12 cellular contexts compared by ENCODE assay signal in genomic region chr19:16369664-16370576, GRCh38. TPM values are rescaled to one million over a fixed set of nuclear protein-coding genes. Genes with fewer than 3 reads are reported as not detected.
A peak's percentile ranks its signal among the peaks of the same experiment; 100 is the strongest.
DNase-seq lines count a peak whose midpoint lies in the region; ATAC-seq and TF ChIP-seq lines count a peak whose summit lies in the region.
"Had no signal": no experiment of that assay in that cellular context is flagged by ENCODE, and none has a peak within 500 bp of the region (broad histone marks: within the 10 kb centered on the region; RNA-seq: fewer than 3 reads in every experiment).

No MANE protein-coding gene starts in this region.

- H2AFZ ChIP-seq in osteoblast (ENCODE audit: low read length), result no peak overlapping the region

- peak overlapping the region; percentile 44 for H3K4me3 ChIP-seq in CD8-positive, alpha-beta T cell (ENCODE audit: low read depth, low read length)
- H3K4me3 ChIP-seq in osteoblast (ENCODE audit: insufficient read depth, low read length), result no peak overlapping the region

- no peaks in the 10 kb centered on the region for H3K36me3 ChIP-seq in CD8-positive, alpha-beta T cell (ENCODE audit: insufficient read depth, low read length)
- peaks cover 3% of the 10 kb centered on the region for H3K36me3 ChIP-seq in osteoblast (ENCODE audit: insufficient read depth, low read length)

- intact Hi-C loops in CD8-positive, alpha-beta T cell (cut with DNase I, micrococcal nuclease), result loop anchor here (1.0 to 5.0 kb wide), 6 partner anchors 17 to 533 kb away; partner anchors contain the start of genes KLF2 (in 1 of the 2) and TPM4 (in 1 of the 2)

- CTCF ChIA-PET in CD8-positive, alpha-beta T cell (lab: Charles Lee), result interaction anchor here (1.0 to 14.2 kb wide), 7 partner anchors 12 to 126 kb away, joined by 3 to 200 read pairs (median 4); partner anchors contain the start of gene KLF2
- CTCF ChIA-PET in WTC11 (lab: Charles Lee), result interaction anchor here (0.8 kb wide), 1 partner anchor 13 kb away, joined by 3 read pairs; no protein-coding TSS in a partner anchor

- peaks cover 34% of the 10 kb centered on the region for H4K20me1 ChIP-seq in osteoblast (ENCODE audit: insufficient read depth, low read length)

- peaks cover 2% of the 10 kb centered on the region for H3K36me3 Mint-ChIP-seq in CD8-positive, alpha-beta T cell
- peaks cover 17% of the 10 kb centered on the region for H3K36me3 Mint-ChIP-seq in T-helper 1 cell treated with Interleukin-12 subunit alpha and Interleukin-12 subunit beta and Interleukin-4 antibody, amounts not matched to agents 30 μg/mL and 1 μg/mL, for 36 hours (ENCODE audit: low read depth)
- H3K36me3 Mint-ChIP-seq in WTC11, result peaks cover 11% of the 10 kb centered on the region

- ATAC-seq in CD8-positive, alpha-beta T cell, result peak; percentile 58
- no peak for ATAC-seq in GM21529 (IDR thresholded peaks at IDR 0.05; ENCODE audit: unreplicated experiment)
- ATAC-seq in GM18909 (IDR thresholded peaks at IDR 0.05; ENCODE audit: poor library complexity, unreplicated experiment), result no peak
- no peak for ATAC-seq in WTC11
- ATAC-seq: left lobe of liver had no signal

- H3K27me3 Mint-ChIP-seq in CD8-positive, alpha-beta T cell (ENCODE audit: low read depth), result no peaks in the 10 kb centered on the region
- H3K27me3 Mint-ChIP-seq in T-helper 1 cell treated with Interleukin-12 subunit alpha and Interleukin-12 subunit beta and Interleukin-4 antibody, amounts not matched to agents 30 μg/mL and 1 μg/mL, for 36 hours (ENCODE audit: low read depth), result no peaks in the 10 kb centered on the region
- no peaks in the 10 kb centered on the region for H3K27me3 Mint-ChIP-seq in WTC11 (ENCODE audit: low read depth)

- no peaks in the 10 kb centered on the region for H3K9me3 ChIP-seq in CD8-positive, alpha-beta T cell (ENCODE audit: low read length)
- no peaks in the 10 kb centered on the region for H3K9me3 ChIP-seq in osteoblast (ENCODE audit: low read depth, low read length)

- POLR2A ChIA-PET in CD8-positive, alpha-beta T cell (lab: Charles Lee), result interaction anchor here (0.5 to 30.7 kb wide), 16 partner anchors 8 to 1257 kb away, joined by 3 to 2627 read pairs (median 4); partner anchors contain the start of genes FAM32A and KLF2
- POLR2A ChIA-PET in WTC11 (lab: Charles Lee), result no interaction called here

- peaks cover 94% of the 10 kb centered on the region for H3K4me1 ChIP-seq in CD8-positive, alpha-beta T cell (ENCODE audit: insufficient read depth, low read length)
- H3K4me1 ChIP-seq in osteoblast (ENCODE audit: insufficient read depth, low read length), result peaks cover 16% of the 10 kb centered on the region

- no peak for TF ChIP-seq CTCF in CD8-positive, alpha-beta T cell (IDR thresholded peaks at IDR 0.05)
- TF ChIP-seq CTCF in osteoblast (IDR thresholded peaks at IDR 0.05; ENCODE audit: extremely low read depth, low read depth, low read length) (no peak), WTC11 (IDR thresholded peaks at IDR 0.05) (no peak)

- H3K79me2 ChIP-seq in osteoblast (ENCODE audit: insufficient read depth, low read length), result peaks cover 3% of the 10 kb centered on the region

- H3K4me1 Mint-ChIP-seq in CD8-positive, alpha-beta T cell (ENCODE audit: low read depth), result peaks cover 68% of the 10 kb centered on the region
- peaks cover 59% of the 10 kb centered on the region for H3K4me1 Mint-ChIP-seq in T-helper 1 cell treated with Interleukin-12 subunit alpha and Interleukin-12 subunit beta and Interleukin-4 antibody, amounts not matched to agents 30 μg/mL and 1 μg/mL, for 36 hours (ENCODE audit: low read depth)
- peaks cover 21% of the 10 kb centered on the region for H3K4me1 Mint-ChIP-seq in WTC11

- H3K9me3 Mint-ChIP-seq in CD8-positive, alpha-beta T cell, result no peaks in the 10 kb centered on the region
- H3K9me3 Mint-ChIP-seq in T-helper 1 cell treated with Interleukin-12 subunit alpha and Interleukin-12 subunit beta and Interleukin-4 antibody, amounts not matched to agents 30 μg/mL and 1 μg/mL, for 36 hours, result no peaks in the 10 kb centered on the region
- no peaks in the 10 kb centered on the region for H3K9me3 Mint-ChIP-seq in WTC11

- peak overlapping the region; percentile 95 for H3K27ac ChIP-seq in CD8-positive, alpha-beta T cell (ENCODE audit: low read depth, low read length)
- no peak overlapping the region for H3K27ac ChIP-seq in osteoblast (ENCODE audit: low read depth, low read length)

- no peak overlapping the region for H3K27ac Mint-ChIP-seq in CD8-positive, alpha-beta T cell
- no peak overlapping the region for H3K27ac Mint-ChIP-seq in T-helper 1 cell treated with Interleukin-12 subunit alpha and Interleukin-12 subunit beta and Interleukin-4 antibody, amounts not matched to agents 30 μg/mL and 1 μg/mL, for 36 hours
- H3K27ac Mint-ChIP-seq in WTC11, result no peak overlapping the region

- H3K4me2 ChIP-seq in osteoblast (ENCODE audit: insufficient read depth, low read length), result no peak overlapping the region

- peak in 6 of 7 experiments; percentile 64 to 96 (median 79) for DNase-seq in CD8-positive, alpha-beta T cell
- DNase-seq in activated gamma-delta T cell treated with Interleukin-2 at 50 U/mL for 16 hours (peak; percentile 74), osteoblast (ENCODE audit: insufficient read length, low spot score, missing footprints) (peak; percentile 32), NCI-H345 (lab: John Stamatoyannopoulos, UW) (no peak), WTC11 (ENCODE audit: low spot score) (no peak)
- DNase-seq: foreskin melanocyte, NCI-H2227 treated with DMSO at 0.1 percent for 48 hours, SHP77 had no signal

- no peak overlapping the region for H3K4me3 Mint-ChIP-seq in CD8-positive, alpha-beta T cell
- peak overlapping the region; percentile 71 for H3K4me3 Mint-ChIP-seq in T-helper 1 cell treated with Interleukin-12 subunit alpha and Interleukin-12 subunit beta and Interleukin-4 antibody, amounts not matched to agents 30 μg/mL and 1 μg/mL, for 36 hours
- H3K4me3 Mint-ChIP-seq in WTC11, result no peak overlapping the region

- H3K27me3 ChIP-seq in CD8-positive, alpha-beta T cell (ENCODE audit: insufficient read depth, low read length), result no peaks in the 10 kb centered on the region
- no peaks in the 10 kb centered on the region for H3K27me3 ChIP-seq in osteoblast (ENCODE audit: insufficient read depth, low read length)

TF ChIP-seq in WTC11, 78 proteins besides CTCF, POLR2A, EP300 and RAD21:
- no peak for TF ChIP-seq ZSCAN18 (CRISPR knock-in tag; IDR thresholded peaks at IDR 0.05)
- no peak for TF ChIP-seq JUN (CRISPR knock-in tag; IDR thresholded peaks at IDR 0.05)
- TF ChIP-seq AFF4 (CRISPR knock-in tag; IDR thresholded peaks at IDR 0.05; ENCODE audit: borderline replicate concordance), result no peak
- no peak for TF ChIP-seq E2F4 (CRISPR knock-in tag; IDR thresholded peaks at IDR 0.05; ENCODE audit: borderline replicate concordance, low read depth)
- TF ChIP-seq RELA (CRISPR knock-in tag; IDR thresholded peaks at IDR 0.05; ENCODE audit: borderline replicate concordance), result no peak
- TF ChIP-seq NFYB (CRISPR knock-in tag; conservative IDR thresholded peaks at IDR 0.05; ENCODE audit: low read depth), result no peak
- TF ChIP-seq NR2C2 (CRISPR knock-in tag; IDR thresholded peaks at IDR 0.05), result no peak
- no peak for TF ChIP-seq ZNF232 (CRISPR knock-in tag; IDR thresholded peaks at IDR 0.05)

RNA-seq across cellular contexts. Expression of gene KLF2, which starts 45.3 kb away (rescaled TPM):
- 100 to 1,000 TPM; 817 to 847 TPM for total RNA-seq in CD8-positive, alpha-beta T cell
- 11.2 and 16.6 TPM in 2 replicates for total RNA-seq in osteoblast
- 0.82 to 1.1 TPM (median 1.0 TPM) in 3 replicates for total RNA-seq in WTC11 (2021)

Comparison
In these comparisons a context has a peak if more than half of its experiments do, and no peak if none do; other contexts are left out.
1. DNase-seq: peak in CD8-positive, alpha-beta T cell (6 of 7), activated gamma-delta T cell treated with Interleukin-2 at 50 U/mL for 16 hours (single experiment) and osteoblast (single experiment); none in NCI-H345 (single experiment) and WTC11 (single experiment).
2. RNA of gene KLF2, which starts 45.3 kb away (total RNA-seq): 817 to 847 TPM in CD8-positive, alpha-beta T cell; 11.2 to 16.6 TPM in osteoblast and 0.82 to 1.1 TPM in WTC11; every median in the first group is over 10 times any median in the second.